Comparison of ENCODE assay signal across 8 cellular contexts in the genomic region with DNA sequence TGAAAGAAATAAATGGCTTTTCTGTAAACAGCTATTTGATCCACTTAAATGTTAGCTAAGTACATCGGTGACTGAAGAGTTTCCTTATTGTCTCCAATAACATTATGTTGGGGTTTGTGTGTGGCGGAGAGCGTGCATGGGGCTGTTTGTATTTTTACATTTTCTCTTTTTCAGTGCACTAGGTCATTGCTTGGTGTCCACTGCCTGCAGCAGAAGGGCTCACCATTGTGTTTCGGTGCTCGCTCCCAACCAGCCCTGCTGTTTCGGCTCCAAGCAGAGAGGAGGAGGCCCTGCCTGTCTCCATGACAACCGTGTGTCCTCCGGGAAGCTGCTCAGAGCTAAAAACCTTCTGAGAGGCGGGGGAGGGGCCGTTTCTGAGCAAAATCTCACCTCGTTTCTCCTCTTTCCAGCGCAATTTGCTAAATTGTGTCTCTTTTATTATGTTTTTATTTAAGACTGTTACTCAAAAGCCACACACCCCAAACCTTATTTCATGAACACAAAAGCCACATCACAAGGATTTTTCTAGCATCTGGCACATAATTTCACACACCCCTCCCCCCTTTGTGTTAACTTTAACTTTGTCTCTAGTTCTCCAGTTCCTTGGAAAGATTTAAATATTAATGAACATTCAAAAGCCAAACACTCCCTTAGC.
DNase-seq lines count a peak whose midpoint lies in the region; ATAC-seq, FAIRE-seq and TF ChIP-seq lines count a peak whose summit lies in the region.

No MANE protein-coding gene starts in this region.

- H3K36me3 ChIP-seq in DND-41 (ENCODE audit: insufficient read depth, low read length), result no peaks in the 10 kb centered on the region
- H3K36me3 ChIP-seq in lung (ENCODE audit: control insufficient read depth in 2 of 2, insufficient read depth in 2 of 2, low read length in 2 of 2), result no peaks in the 10 kb centered on the region

- no peaks in the 10 kb centered on the region for H3K79me2 ChIP-seq in DND-41 (ENCODE audit: insufficient read depth, low read length)

- H3K4me3 ChIP-seq in DND-41 (ENCODE audit: low read depth in 1 of 2, low read length in 2 of 2) (peak overlapping the region in 1 of 2 experiments; percentile 48; a peak in 2 of 4 replicates), lung (no peak overlapping the region)

- 28 to 47% methylated on average over 12 of the region's 12 CpGs for WGBS in lung, 2 donors

- H3K4me2 ChIP-seq in DND-41 (ENCODE audit: insufficient read depth, low read length), result peak overlapping the region; percentile 74

- peak; percentile 68 for DNase-seq in DND-41
- DNase-seq in NCI-H2171 treated with DMSO at 0.1 percent for 48 hours (lab: John Stamatoyannopoulos, UW), result peak; percentile 92
- DNase-seq in cerebellum (ENCODE audit: low spot score), result peak; percentile 91
- peak; percentile 40 for DNase-seq in lung (ENCODE audit: low spot score)
- no peak for DNase-seq in GM12891 (ENCODE audit: insufficient read length, low spot score)
- DNase-seq in HT-29 (ENCODE audit: low spot score), result no peak
- DNase-seq in omental fat pad (ENCODE audit: low spot score), result no peak

- H2AFZ ChIP-seq in DND-41 (ENCODE audit: low read depth, low read length), result peak overlapping the region; percentile 64

- peak overlapping the region; percentile 56 for H3K27ac ChIP-seq in DND-41 (ENCODE audit: low read length)
- no peak overlapping the region for H3K27ac ChIP-seq in lung (ENCODE audit: low read depth in 1 of 2, low read length in 1 of 2)

- H3K27me3 ChIP-seq in DND-41 (ENCODE audit: insufficient read depth, low read length, poor library complexity) (no peaks in the 10 kb centered on the region), lung (ENCODE audit: control insufficient read depth, insufficient read depth) (no peaks in the 10 kb centered on the region)

- H3K9ac ChIP-seq in DND-41 (ENCODE audit: low read depth, low read length), result 0 out of 2 replicates have a peak overlapping the region, but pooled peaks have one; percentile 14

- no peaks in the 10 kb centered on the region for H3K9me3 ChIP-seq in DND-41 (ENCODE audit: insufficient read depth, low read length, severe bottlenecking)
- no peaks in the 10 kb centered on the region for H3K9me3 ChIP-seq in lung (ENCODE audit: control insufficient read depth in 2 of 2, insufficient read depth in 1 of 2, low read length in 1 of 2)

- H3K4me1 ChIP-seq in DND-41 (ENCODE audit: insufficient read depth, low read length) (peaks cover 21% of the 10 kb centered on the region), lung (ENCODE audit: control insufficient read depth in 2 of 2, insufficient read depth in 2 of 2, low read length in 2 of 2) (peaks cover 0 to 3% of the 10 kb centered on the region in 2 donors)

- TF ChIP-seq CTCF in DND-41 (IDR thresholded peaks at IDR 0.05; ENCODE audit: borderline replicate concordance, extremely low read depth, low read length, poor library complexity, severe bottlenecking) (no peak), lung (IDR thresholded peaks at IDR 0.05; ENCODE audit: control extremely low read depth, extremely low read depth) (no peak), omental fat pad (IDR thresholded peaks at IDR 0.05) (no peak)

- H4K20me1 ChIP-seq in DND-41 (ENCODE audit: insufficient read depth, low read length), result no peaks in the 10 kb centered on the region

- no peak for FAIRE-seq in GM12891 (lab: Jason Lieb, UNC)

- no peak for TF ChIP-seq POLR2A in GM12891 (IDR thresholded peaks at IDR 0.05; ENCODE audit: low read depth, low read length)

- ATAC-seq in DND-41 (ENCODE audit: insufficient read depth, low read depth) (peak; percentile 83), lung (ENCODE audit: insufficient read depth, low FRiP score) (peak; percentile 71), GM18502 (IDR thresholded peaks at IDR 0.05; ENCODE audit: poor library complexity, unreplicated experiment) (no peak), omental fat pad (ENCODE audit: low FRiP score) (no peak)

TF ChIP-seq in GM12891, 5 proteins besides CTCF, POLR2A, EP300 and RAD21:
- no peak for TF ChIP-seq TAF1 (IDR thresholded peaks at IDR 0.05; ENCODE audit: low read depth, low read length)

Comparison
In these comparisons a context has a peak if more than half of its experiments do, and no peak if none do; other contexts are left out.
1. ATAC-seq: peak in DND-41 (single experiment) and lung (single experiment); none in GM18502 (single experiment) and omental fat pad (single experiment).
2. DNase-seq: peak in DND-41 (single experiment), NCI-H2171 treated with DMSO at 0.1 percent for 48 hours (single experiment), cerebellum (single experiment) and lung (single experiment); none in GM12891 (single experiment), HT-29 (single experiment) and omental fat pad (single experiment).